In genomic region chr21:24298040-24298439, GRCh38 we compare ENCODE assay signal across 33 cellular contexts.
"Had no signal": no experiment of that assay in that cellular context is flagged by ENCODE, and none has a peak within 500 bp of the region (broad histone marks: within the 10 kb centered on the region; RNA-seq: fewer than 3 reads in every experiment).

No MANE protein-coding gene starts in this region.

- H3K4me1 ChIP-seq: adrenal gland, body of pancreas, breast epithelium had no signal

- DNase-seq: activated B cell treated with CpG ODN at 0.5 μM for 24 hours; activated CD4-positive, alpha-beta memory T cell treated with anti-CD3 and anti-CD28 coated beads for 36 hours; activated CD4-positive, alpha-beta T cell treated with anti-CD3 and anti-CD28 coated beads for 4 hours; activated CD4-positive, alpha-beta T cell treated with anti-CD3 and anti-CD28 coated beads, Interleukin-2, amount 10 ng/mL, durations not matched to agents 24 days and 14 days; activated CD4-positive, alpha-beta T cell treated with anti-CD3 and anti-CD28 coated beads, Interleukin-2, amount 50 U/mL, for 1 hour; activated CD4-positive, alpha-beta T cell treated with anti-CD3 and anti-CD28 coated beads, Interleukin-2, amount 50 U/mL, for 4 hours; activated CD4-positive, CD25-positive, alpha-beta regulatory T cell treated with anti-CD3 and anti-CD28 coated beads, Interleukin-2, amount 50 U/mL, for 72 hours; activated CD8-positive, alpha-beta memory T cell treated with anti-CD3 and anti-CD28 coated beads, Interleukin-2, amount 50 U/mL, for 4 hours; activated CD8-positive, alpha-beta T cell treated with anti-CD3 and anti-CD28 coated beads for 36 hours; activated effector memory CD4-positive, alpha-beta T cell treated with anti-CD3 and anti-CD28 coated beads, Interleukin-2, amount 50 U/mL, for 16 hours; activated gamma-delta T cell treated with Interleukin-2 at 50 U/mL for 16 hours; activated naive CD4-positive, alpha-beta T cell; activated naive CD4-positive, alpha-beta T cell treated with anti-CD3 and anti-CD28 coated beads for 36 hours; activated naive CD4-positive, alpha-beta T cell treated with anti-CD3 and anti-CD28 coated beads, Interleukin-2, amount 50 U/mL, for 16 hours; activated naive CD8-positive, alpha-beta T cell treated with anti-CD3 and anti-CD28 coated beads for 36 hours; activated T-cell treated with anti-CD3 and anti-CD28 coated beads for 4 hours; activated T-cell treated with anti-CD3 and anti-CD28 coated beads, Interleukin-2, amount 50 U/mL, for 1 hour; activated T-cell treated with anti-CD3 and anti-CD28 coated beads, Interleukin-2, amount 50 U/mL, for 4 hours; activated T-cell treated with anti-CD3 and anti-CD28 coated beads, Interleukin-2, amount 50 U/mL, for 72 hours; adrenal gland; amniotic stem cell; aorta; body of pancreas; brain microvascular endothelial cell; central memory CD4-positive, alpha-beta T cell; T-helper 2 cell; T-helper 9 cell had no signal

- H3K27me3 ChIP-seq: adrenal gland, body of pancreas, brain microvascular endothelial cell, breast epithelium had no signal

- FAIRE-seq: astrocyte, TTC549 had no signal

- ATAC-seq: activated CD8-positive, alpha-beta T cell treated with anti-CD3 and anti-CD28 coated beads for 36 hours; activated naive CD4-positive, alpha-beta T cell treated with anti-CD3 and anti-CD28 coated beads, Interleukin-2, amount 50 U/mL, for 72 hours; activated T-cell treated with anti-CD3 and anti-CD28 coated beads, Interleukin-2, amount 50 U/mL, for 4 hours; activated T-cell treated with anti-CD3 and anti-CD28 coated beads, Interleukin-2, amount 50 U/mL, for 72 hours; activated T-helper 17 cell treated with anti-CD3 and anti-CD28 coated beads, Interleukin-2, amount 50 U/mL, for 72 hours; body of pancreas had no signal

- H3K36me3 ChIP-seq: adrenal gland, brain microvascular endothelial cell, breast epithelium had no signal

- H3K9me3 ChIP-seq: adrenal gland, body of pancreas, breast epithelium had no signal

- H3K4me3 ChIP-seq: adrenal gland, body of pancreas, breast epithelium had no signal

- H3K27ac ChIP-seq: adrenal gland, body of pancreas, brain microvascular endothelial cell, breast epithelium, VCaP had no signal
